ENCODE assay signal across 2 cellular contexts in the genomic region with DNA sequence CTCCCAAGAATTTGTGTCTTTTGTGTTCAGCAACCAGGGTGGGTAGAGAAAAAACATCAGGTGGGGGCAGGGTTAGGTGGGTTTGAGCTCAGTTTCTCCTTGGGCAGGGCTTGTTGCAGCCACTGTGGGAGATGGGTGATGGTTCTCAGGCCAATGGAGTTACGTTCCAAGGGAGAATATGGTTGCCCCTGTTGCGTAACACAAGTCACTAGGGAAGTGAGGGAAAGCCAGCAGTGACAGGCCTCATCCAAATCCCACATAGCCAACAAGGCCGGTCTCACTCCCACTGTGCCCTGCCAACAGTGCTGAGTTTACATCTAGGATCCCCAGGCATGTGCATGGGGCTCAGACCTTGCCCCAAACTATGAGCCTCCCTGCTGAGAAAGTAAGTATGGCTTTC.
TF ChIP-seq lines count a peak whose summit lies in the region.

No MANE protein-coding gene starts in this region.

TF ChIP-seq in Ishikawa, 13 proteins besides CTCF, POLR2A, EP300 and RAD21:
- TF ChIP-seq FOXM1 (IDR thresholded peaks at IDR 0.05; ENCODE audit: borderline replicate concordance, low read depth) (no peak), TCF12 (IDR thresholded peaks at IDR 0.05; ENCODE audit: low read depth) (no peak), CEBPB (IDR thresholded peaks at IDR 0.05) (0 out of 2 replicates have a peak, but pooled peaks have one; percentile 54)

TF ChIP-seq in H1, 55 proteins besides CTCF, POLR2A, EP300 and RAD21:
- TF ChIP-seq SUZ12 (IDR thresholded peaks at IDR 0.05; ENCODE audit: low read length) (no peak), CEBPB (IDR thresholded peaks at IDR 0.05; ENCODE audit: low read depth, low read length) (peak; percentile 48; the same call in 1 of the 2 replicates)
- TF ChIP-seq, protein P1, sequence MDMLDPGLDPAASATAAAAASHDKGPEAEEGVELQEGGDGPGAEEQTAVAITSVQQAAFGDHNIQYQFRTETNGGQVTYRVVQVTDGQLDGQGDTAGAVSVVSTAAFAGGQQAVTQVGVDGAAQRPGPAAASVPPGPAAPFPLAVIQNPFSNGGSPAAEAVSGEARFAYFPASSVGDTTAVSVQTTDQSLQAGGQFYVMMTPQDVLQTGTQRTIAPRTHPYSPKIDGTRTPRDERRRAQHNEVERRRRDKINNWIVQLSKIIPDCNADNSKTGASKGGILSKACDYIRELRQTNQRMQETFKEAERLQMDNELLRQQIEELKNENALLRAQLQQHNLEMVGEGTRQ (IDR thresholded peaks at IDR 0.05; ENCODE audit: low read length): no peak
